Comparison of ENCODE assay signal across 8 cellular contexts in the genomic region with DNA sequence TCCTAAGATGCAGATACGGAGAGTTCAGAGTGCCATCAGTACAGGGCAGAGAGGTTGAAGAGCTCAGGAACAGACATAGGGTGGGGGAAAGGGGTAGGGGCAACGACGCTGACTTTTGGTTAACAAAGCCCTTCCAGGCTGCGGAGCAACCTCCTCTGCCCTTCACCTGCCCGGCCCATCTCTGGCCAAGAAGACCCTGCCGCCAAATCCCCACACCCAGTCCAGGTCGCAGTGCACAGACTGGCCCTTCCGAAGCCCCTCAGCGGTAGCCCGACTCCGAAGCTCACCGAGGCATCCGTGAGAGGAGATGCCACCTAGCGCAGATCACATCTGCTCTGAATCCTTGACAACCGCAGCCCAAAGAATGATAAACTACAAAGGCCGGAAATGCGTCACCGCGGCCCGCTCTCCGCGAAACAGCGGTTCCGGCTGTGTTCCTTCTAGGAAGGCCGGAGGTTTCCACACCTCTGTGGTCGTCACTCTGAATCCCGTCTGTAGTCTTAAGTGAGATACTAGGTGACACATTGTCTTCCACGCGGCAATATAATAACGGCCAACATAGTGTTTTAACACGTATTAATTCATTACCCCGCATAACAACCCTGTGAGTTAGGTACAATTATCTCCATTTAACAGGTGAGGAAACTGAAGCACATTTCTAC. TPM values are rescaled to one million over a fixed set of nuclear protein-coding genes. Genes with fewer than 3 reads are reported as not detected.
A peak's percentile ranks its signal among the peaks of the same experiment; 100 is the strongest.
DNase-seq lines count a peak whose midpoint lies in the region; ATAC-seq and TF ChIP-seq lines count a peak whose summit lies in the region.

Gene ZSCAN23 (minus strand): TSS at position 380 of the 662 bp plus-strand sequence. CDS start 7,225 bp downstream, outside the sequence.

- H4K20me1 ChIP-seq in GM23248 (ENCODE audit: insufficient read depth), result no peaks in the 10 kb centered on the region

- no peaks in the 10 kb centered on the region for H3K9me2 ChIP-seq in GM23248 (ENCODE audit: insufficient read depth)

- intact Hi-C loops in left cardiac atrium (cut with DNase I) (loop anchor here in 1 of 2 donors (5.0 kb wide), 1 partner anchor 41 kb away; no protein-coding TSS in a partner anchor), tibial artery (cut with DNase I; ENCODE audit: low total_unique reads) (no loop called here)

- no peaks in the 10 kb centered on the region for H3K27me3 ChIP-seq in GM23248 (replicated peaks; ENCODE audit: insufficient read depth)
- H3K27me3 ChIP-seq in adipocyte (replicated peaks; ENCODE audit: control insufficient read depth, insufficient read depth, low read length), result no peaks in the 10 kb centered on the region
- peaks cover 0 to 17% of the 10 kb centered on the region in 2 donors for H3K27me3 ChIP-seq in tibial artery

- H3K4me1 ChIP-seq in GM23248 (ENCODE audit: insufficient read depth) (peaks cover 5% of the 10 kb centered on the region), adipocyte (ENCODE audit: control insufficient read depth, insufficient read depth, low read length) (peaks cover 9% of the 10 kb centered on the region), tibial artery (peaks cover 0 to 6% (median 2%) of the 10 kb centered on the region in 4 donors)

- H3K4me1 Mint-ChIP-seq in T-cell, result peaks cover 30 to 35% (median 30%) of the 10 kb centered on the region in 3 donors

- H3K27ac ChIP-seq in GM23248, result peak within 1 kb of the TSS; percentile 50
- H3K27ac ChIP-seq in tibial artery, result peak within 1 kb of the TSS in 1 of 2 donors; percentile 41

- peak within 1 kb of the TSS; percentile 91 for H3K4me2 ChIP-seq in GM23248 (ENCODE audit: unreplicated experiment)

- no peaks in the 10 kb centered on the region for H3F3A ChIP-seq in GM23248 (ENCODE audit: insufficient read depth)

- TF ChIP-seq CTCF in LNCaP clone FGC (IDR thresholded peaks at IDR 0.05; ENCODE audit: control insufficient read depth, extremely low read depth, insufficient read depth), result 0 out of 2 replicates have a peak, but pooled peaks have one; percentile 10
- TF ChIP-seq CTCF in tibial artery (IDR thresholded peaks at IDR 0.05), result no peak

- ATAC-seq in T-cell (replicated peaks in 1 of 4), result peak; percentile 89 to 97 (median 96)
- peak; percentile 98 for ATAC-seq in left cardiac atrium

- CTCF ChIA-PET in T-cell (lab: Charles Lee), result interaction anchor here (0.5 to 0.8 kb wide), 5 partner anchors 50 to 400 kb away, joined by 3 to 4 read pairs (median 3); partner anchors contain the start of gene ZKSCAN4 (in 1 of the 2)

- in situ Hi-C loops in GM23248 (cut with MboI), result no loop called here

- POLR2A ChIA-PET in T-cell (lab: Charles Lee), result interaction anchor here in 1 of 2 donors (0.7 kb wide), 1 partner anchor 31 kb away, joined by 3 read pairs; no protein-coding TSS in a partner anchor

- H3K9ac ChIP-seq in GM23248, result peak within 1 kb of the TSS; percentile 87
- peak within 1 kb of the TSS; percentile 86 for H3K9ac ChIP-seq in adipocyte (ENCODE audit: low read length)

- no peaks in the 10 kb centered on the region for H3K36me3 Mint-ChIP-seq in T-cell

- peak within 1 kb of the TSS; percentile 97 for H2AFZ ChIP-seq in GM23248

- DNase-seq in DMS79 treated with DMSO at 0.1 percent for 48 hours (lab: John Stamatoyannopoulos, UW) (peak; percentile 84), GM23248 (peak; percentile 95), LNCaP clone FGC (ENCODE audit: low read depth) (peak; percentile 81), T-cell (peak; percentile 55 to 92 (median 86)), adipocyte (ENCODE audit: low read depth) (peak; percentile 93), left cardiac atrium (peak; percentile 90), pons (ENCODE audit: low spot score) (peak; percentile 46), tibial artery (peak; percentile 25 to 69)

- H3K9me3 Mint-ChIP-seq in T-cell, result peaks cover 0 to 5% (median 0%) of the 10 kb centered on the region in 3 donors

- peak within 1 kb of the TSS; percentile 92 to 96 (median 95) for H3K4me3 Mint-ChIP-seq in T-cell

- H3K27ac Mint-ChIP-seq in T-cell, result peak within 1 kb of the TSS; percentile 88 to 90

- peak within 1 kb of the TSS; percentile 92 for H3K4me3 ChIP-seq in GM23248
- peak within 1 kb of the TSS; percentile 95 for H3K4me3 ChIP-seq in LNCaP clone FGC (ENCODE audit: low read depth, low read length)
- peak within 1 kb of the TSS; percentile 97 for H3K4me3 ChIP-seq in adipocyte (ENCODE audit: low read length)
- H3K4me3 ChIP-seq in tibial artery, result peak within 1 kb of the TSS; percentile 58 to 59

- no peaks in the 10 kb centered on the region for H3K79me2 ChIP-seq in GM23248 (ENCODE audit: insufficient read depth)

- H3K27me3 Mint-ChIP-seq in T-cell, result peaks cover 18 to 34% of the 10 kb centered on the region in 2 donors

- H3K36me3 ChIP-seq in GM23248 (ENCODE audit: low read depth) (no peaks in the 10 kb centered on the region), adipocyte (ENCODE audit: control insufficient read depth, insufficient read depth, low read length, severe bottlenecking) (no peaks in the 10 kb centered on the region), tibial artery (no peaks in the 10 kb centered on the region)

- WGBS in GM23248 (ENCODE audit: low coverage in 1 of 2, low lambda C conversion rate in 2 of 2, missing lambda C conversion rate in 2 of 2), 2 experiments, result 0 to 1% methylated on average over 32 of the region's 32 CpGs

- H3K9me3 ChIP-seq in GM23248 (ENCODE audit: low read depth) (no peaks in the 10 kb centered on the region), adipocyte (ENCODE audit: control insufficient read depth, low read length) (no peaks in the 10 kb centered on the region), tibial artery (no peaks in the 10 kb centered on the region)

RNA-seq across cellular contexts. Expression of gene ZSCAN23, which starts in this region (rescaled TPM):
- total RNA-seq in GM23248 (2014; rRNA removed; shearing (Covaris generic)), result 0.32 and 0.51 TPM in 2 replicates
- polyA plus RNA-seq in GM23248 (2016; fragmentation: Nextera tagmentation; extraction: Ambion mirVana), result 0.13 and 0.84 TPM in 2 replicates
- 1 to 10 TPM; 1.3 to 3.5 (median 1.7) TPM for total RNA-seq in T-cell
- 1 to 10 TPM; 1.1 to 1.2 TPM for total RNA-seq in left cardiac atrium

Comparison
In these comparisons a context has a peak if more than half of its experiments do, and no peak if none do; other contexts are left out.
1. Peak in DNase-seq, H3K4me3 ChIP-seq, H3K27ac ChIP-seq, H3K9ac ChIP-seq and H3K4me2 ChIP-seq in GM23248; RNA of the gene not detected or under 1 TPM.